ENCODE assay signal across 22 cellular contexts in genomic region chr6:63503199-63503598, GRCh38.
"Had no signal": no experiment of that assay in that cellular context is flagged by ENCODE, and none has a peak within 500 bp of the region (broad histone marks: within the 10 kb centered on the region; RNA-seq: fewer than 3 reads in every experiment).

No MANE protein-coding gene starts in this region.

- H3K9ac ChIP-seq: SK-N-SH had no signal

- H3K9me3 ChIP-seq: SK-N-SH had no signal

- ATAC-seq: Panc1, T-cell had no signal

- DNase-seq: KBM-7, MV-4-11, NCI-H1048, NCI-H1105, NCI-H1417, NCI-H1436 treated with DMSO at 0.1 percent for 48 hours, NCI-H1694, NCI-H187 treated with DMSO at 0.1 percent for 48 hours, NCI-H2029 treated with DMSO at 0.1 percent for 48 hours, NCI-H2171 treated with DMSO at 0.1 percent for 48 hours, NCI-H345, NCI-H446 treated with DMSO at 0.1 percent for 48 hours, NCI-H510A treated with DMSO at 0.1 percent for 48 hours, NCI-H526, SHP77, SK-N-SH, SW 1271, T-cell had no signal

- H3K27ac ChIP-seq: HL-60, RWPE1 had no signal

- H3K4me2 ChIP-seq: SK-N-SH had no signal

- H3K9me2 ChIP-seq: SK-N-SH had no signal

- FAIRE-seq: HTR-8/SVneo had no signal
